In the genomic region with DNA sequence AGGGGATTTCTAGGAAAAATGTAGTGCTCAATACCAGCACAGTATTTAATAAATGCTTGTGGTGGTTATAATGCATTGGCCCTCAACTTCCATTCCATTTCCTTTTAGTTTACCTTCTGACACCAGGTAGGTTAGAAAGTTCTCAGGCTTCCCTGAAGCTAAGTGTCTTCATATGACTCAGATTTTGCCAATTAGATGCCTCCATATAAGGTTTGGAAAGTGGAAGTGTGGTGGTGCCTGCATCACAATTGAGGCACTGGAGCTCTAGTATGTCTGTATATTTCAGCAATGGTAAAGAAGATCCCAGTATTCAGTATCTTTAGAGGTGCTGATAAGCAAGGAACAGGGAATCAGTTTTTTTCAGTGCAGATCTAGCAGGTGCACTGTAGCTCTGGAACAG, we compare ENCODE assay signal across 16 cellular contexts. TPM values are rescaled to one million over a fixed set of nuclear protein-coding genes. Genes with fewer than 3 reads are reported as not detected.
DNase-seq lines count a peak whose midpoint lies in the region; ATAC-seq lines count a peak whose summit lies in the region.
"Had no signal": no experiment of that assay in that cellular context is flagged by ENCODE, and none has a peak within 500 bp of the region (broad histone marks: within the 10 kb centered on the region; RNA-seq: fewer than 3 reads in every experiment).

No MANE protein-coding gene starts in this region.

- peaks cover 38% of the 10 kb centered on the region for H3K36me3 Mint-ChIP-seq in activated CD4-positive, alpha-beta T cell treated with anti-CD3 and anti-CD28 coated beads for 36 hours (ENCODE audit: low read depth)
- H3K36me3 Mint-ChIP-seq in activated naive CD8-positive, alpha-beta T cell treated with anti-CD3 and anti-CD28 coated beads for 36 hours = peaks cover 27% of the 10 kb centered on the region
- H3K36me3 Mint-ChIP-seq in activated naive CD8-positive, alpha-beta T cell treated with anti-CD3 and anti-CD28 coated beads, Interleukin-2, amount 50 U/mL, for 24 hours (ENCODE audit: low read depth) = peaks cover 32% of the 10 kb centered on the region
- peaks cover 33% of the 10 kb centered on the region for H3K36me3 Mint-ChIP-seq in activated T-helper 1 cell treated with anti-CD3 and anti-CD28 coated beads, Interleukin-12 subunit alpha, Interleukin-12 subunit beta, Interleukin-2, Interleukin-4 antibody, amounts not matched to agents 30 ng/mL and 10 ng/mL and 1 ng/mL, durations not matched to agents 14 hours and 24 hours and 36 hours (ENCODE audit: low read depth)
- H3K36me3 Mint-ChIP-seq in central memory CD8-positive, alpha-beta T cell (ENCODE audit: insufficient read depth) = peaks cover 42% of the 10 kb centered on the region

- ATAC-seq in activated CD4-positive, alpha-beta T cell treated with anti-CD3 and anti-CD28 coated beads for 36 hours = peak; percentile 77
- no peak for ATAC-seq in activated naive CD8-positive, alpha-beta T cell treated with anti-CD3 and anti-CD28 coated beads, Interleukin-2, amount 50 U/mL, for 24 hours
- no peak for ATAC-seq in central memory CD8-positive, alpha-beta T cell (replicated peaks; ENCODE audit: extremely low read depth, poor library complexity, severe bottlenecking)
- ATAC-seq in HG03025 (IDR thresholded peaks at IDR 0.05; ENCODE audit: low FRiP score, unreplicated experiment) = no peak
- ATAC-seq: A549 had no signal

- H3K27me3 Mint-ChIP-seq in activated CD4-positive, alpha-beta T cell treated with anti-CD3 and anti-CD28 coated beads for 36 hours = no peaks in the 10 kb centered on the region
- no peaks in the 10 kb centered on the region for H3K27me3 Mint-ChIP-seq in activated naive CD8-positive, alpha-beta T cell treated with anti-CD3 and anti-CD28 coated beads for 36 hours
- H3K27me3 Mint-ChIP-seq in activated naive CD8-positive, alpha-beta T cell treated with anti-CD3 and anti-CD28 coated beads, Interleukin-2, amount 50 U/mL, for 24 hours = no peaks in the 10 kb centered on the region
- no peaks in the 10 kb centered on the region for H3K27me3 Mint-ChIP-seq in activated T-helper 1 cell treated with anti-CD3 and anti-CD28 coated beads, Interleukin-12 subunit alpha, Interleukin-12 subunit beta, Interleukin-2, Interleukin-4 antibody, amounts not matched to agents 30 ng/mL and 10 ng/mL and 1 ng/mL, durations not matched to agents 14 hours and 24 hours and 36 hours (ENCODE audit: insufficient read depth)
- no peaks in the 10 kb centered on the region for H3K27me3 Mint-ChIP-seq in central memory CD8-positive, alpha-beta T cell
- H3K27me3 Mint-ChIP-seq: CD4-positive, alpha-beta T cell had no signal

- H3K4me1 Mint-ChIP-seq in activated CD4-positive, alpha-beta T cell treated with anti-CD3 and anti-CD28 coated beads for 36 hours = peaks cover 26% of the 10 kb centered on the region
- peaks cover 24% of the 10 kb centered on the region for H3K4me1 Mint-ChIP-seq in activated naive CD8-positive, alpha-beta T cell treated with anti-CD3 and anti-CD28 coated beads for 36 hours
- peaks cover 18% of the 10 kb centered on the region for H3K4me1 Mint-ChIP-seq in activated naive CD8-positive, alpha-beta T cell treated with anti-CD3 and anti-CD28 coated beads, Interleukin-2, amount 50 U/mL, for 24 hours
- H3K4me1 Mint-ChIP-seq in activated T-helper 1 cell treated with anti-CD3 and anti-CD28 coated beads, Interleukin-12 subunit alpha, Interleukin-12 subunit beta, Interleukin-2, Interleukin-4 antibody, amounts not matched to agents 30 ng/mL and 10 ng/mL and 1 ng/mL, durations not matched to agents 14 hours and 24 hours and 36 hours (ENCODE audit: low read depth) = peaks cover 21% of the 10 kb centered on the region
- H3K4me1 Mint-ChIP-seq in central memory CD8-positive, alpha-beta T cell = peaks cover 24% of the 10 kb centered on the region

- H3K27ac Mint-ChIP-seq in activated CD4-positive, alpha-beta T cell treated with anti-CD3 and anti-CD28 coated beads for 36 hours = no peak overlapping the region
- peak overlapping the region; percentile 11 for H3K27ac Mint-ChIP-seq in activated naive CD8-positive, alpha-beta T cell treated with anti-CD3 and anti-CD28 coated beads for 36 hours
- H3K27ac Mint-ChIP-seq in activated naive CD8-positive, alpha-beta T cell treated with anti-CD3 and anti-CD28 coated beads, Interleukin-2, amount 50 U/mL, for 24 hours = no peak overlapping the region
- peak overlapping the region; percentile 24 for H3K27ac Mint-ChIP-seq in activated T-helper 1 cell treated with anti-CD3 and anti-CD28 coated beads, Interleukin-12 subunit alpha, Interleukin-12 subunit beta, Interleukin-2, Interleukin-4 antibody, amounts not matched to agents 30 ng/mL and 10 ng/mL and 1 ng/mL, durations not matched to agents 14 hours and 24 hours and 36 hours
- H3K27ac Mint-ChIP-seq in central memory CD8-positive, alpha-beta T cell (ENCODE audit: low read depth) = peak overlapping the region; percentile 58
- H3K27ac Mint-ChIP-seq: CD4-positive, alpha-beta T cell had no signal

- H3K4me3 Mint-ChIP-seq in activated CD4-positive, alpha-beta T cell treated with anti-CD3 and anti-CD28 coated beads for 36 hours = no peak overlapping the region
- no peak overlapping the region for H3K4me3 Mint-ChIP-seq in activated naive CD8-positive, alpha-beta T cell treated with anti-CD3 and anti-CD28 coated beads for 36 hours
- H3K4me3 Mint-ChIP-seq in activated naive CD8-positive, alpha-beta T cell treated with anti-CD3 and anti-CD28 coated beads, Interleukin-2, amount 50 U/mL, for 24 hours = no peak overlapping the region
- no peak overlapping the region for H3K4me3 Mint-ChIP-seq in activated T-helper 1 cell treated with anti-CD3 and anti-CD28 coated beads, Interleukin-12 subunit alpha, Interleukin-12 subunit beta, Interleukin-2, Interleukin-4 antibody, amounts not matched to agents 30 ng/mL and 10 ng/mL and 1 ng/mL, durations not matched to agents 14 hours and 24 hours and 36 hours
- no peak overlapping the region for H3K4me3 Mint-ChIP-seq in central memory CD8-positive, alpha-beta T cell
- H3K4me3 Mint-ChIP-seq: CD4-positive, alpha-beta T cell had no signal

- POLR2A ChIA-PET in activated CD4-positive, alpha-beta T cell treated with anti-CD3 and anti-CD28 coated beads for 36 hours (lab: Charles Lee) = interaction anchor here (0.6 kb wide), 1 partner anchor 362 kb away, joined by 3 read pairs; no protein-coding TSS in a partner anchor

- no peaks in the 10 kb centered on the region for H3K9me3 Mint-ChIP-seq in activated CD4-positive, alpha-beta T cell treated with anti-CD3 and anti-CD28 coated beads for 36 hours (ENCODE audit: low read depth)
- no peaks in the 10 kb centered on the region for H3K9me3 Mint-ChIP-seq in activated naive CD8-positive, alpha-beta T cell treated with anti-CD3 and anti-CD28 coated beads for 36 hours
- H3K9me3 Mint-ChIP-seq in activated naive CD8-positive, alpha-beta T cell treated with anti-CD3 and anti-CD28 coated beads, Interleukin-2, amount 50 U/mL, for 24 hours = no peaks in the 10 kb centered on the region
- no peaks in the 10 kb centered on the region for H3K9me3 Mint-ChIP-seq in activated T-helper 1 cell treated with anti-CD3 and anti-CD28 coated beads, Interleukin-12 subunit alpha, Interleukin-12 subunit beta, Interleukin-2, Interleukin-4 antibody, amounts not matched to agents 30 ng/mL and 10 ng/mL and 1 ng/mL, durations not matched to agents 14 hours and 24 hours and 36 hours
- H3K9me3 Mint-ChIP-seq in central memory CD8-positive, alpha-beta T cell = no peaks in the 10 kb centered on the region
- H3K9me3 Mint-ChIP-seq: CD4-positive, alpha-beta T cell had no signal

- CTCF ChIA-PET in activated CD4-positive, alpha-beta T cell treated with anti-CD3 and anti-CD28 coated beads for 36 hours (lab: Charles Lee) = no interaction called here

- no peak for DNase-seq in activated CD4-positive, alpha-beta T cell treated with anti-CD3 and anti-CD28 coated beads for 36 hours
- DNase-seq in activated CD4-positive, alpha-beta T cell treated with anti-CD3 and anti-CD28 coated beads, Interleukin-2, amount 50 U/mL, for 4 hours = no peak
- no peak for DNase-seq in activated naive CD8-positive, alpha-beta T cell treated with anti-CD3 and anti-CD28 coated beads for 36 hours
- no peak for DNase-seq in activated naive CD8-positive, alpha-beta T cell treated with anti-CD3 and anti-CD28 coated beads, Interleukin-2, amount 50 U/mL, for 24 hours
- DNase-seq in activated T-helper 1 cell treated with anti-CD3 and anti-CD28 coated beads, Interleukin-12 subunit alpha, Interleukin-12 subunit beta, Interleukin-2, Interleukin-4 antibody, amounts not matched to agents 30 ng/mL and 10 ng/mL and 1 ng/mL, durations not matched to agents 14 hours and 24 hours and 36 hours (ENCODE audit: low spot score) = no peak
- no peak for DNase-seq in central memory CD8-positive, alpha-beta T cell (ENCODE audit: low spot score in 2 of 2)
- no peak for DNase-seq in NK-92 (lab: John Stamatoyannopoulos, UW; ENCODE audit: unreplicated experiment)
- DNase-seq: AML-193; CD4-positive, alpha-beta T cell; DMS153; DMS79; GDM1; GOT3; H7 had no signal

- intact Hi-C loops in activated CD4-positive, alpha-beta T cell treated with anti-CD3 and anti-CD28 coated beads for 36 hours (cut with DNase I, micrococcal nuclease) = no loop called here
- intact Hi-C loops in activated T-helper 1 cell treated with anti-CD3 and anti-CD28 coated beads, Interleukin-12 subunit alpha, Interleukin-12 subunit beta, Interleukin-2, Interleukin-4 antibody, amounts not matched to agents 30 ng/mL and 10 ng/mL and 1 ng/mL, durations not matched to agents 14 hours and 24 hours and 36 hours (cut with micrococcal nuclease) = no loop called here

RNA-seq across cellular contexts. Expression of gene XRN1, which starts 18.3 kb away (rescaled TPM):
- total RNA-seq in activated CD4-positive, alpha-beta T cell treated with anti-CD3 and anti-CD28 coated beads for 36 hours = 100 to 1,000 TPM in 1 of 2 experiments, 10 to 100 TPM in 1; 54.2 to 117 TPM
- 10 to 100 TPM; 38.7 to 40.0 TPM for total RNA-seq in activated naive CD8-positive, alpha-beta T cell treated with anti-CD3 and anti-CD28 coated beads for 36 hours
- 48.0 and 52.7 TPM in 2 replicates for total RNA-seq in activated T-helper 1 cell treated with anti-CD3 and anti-CD28 coated beads, Interleukin-12 subunit alpha, Interleukin-12 subunit beta, Interleukin-2, Interleukin-4 antibody, amounts not matched to agents 30 ng/mL and 10 ng/mL and 1 ng/mL, durations not matched to agents 14 hours and 24 hours and 36 hours

Comparison
In these comparisons a context has a peak if more than half of its experiments do, and no peak if none do; other contexts are left out.
1. H3K27ac Mint-ChIP-seq: peak in activated naive CD8-positive, alpha-beta T cell treated with anti-CD3 and anti-CD28 coated beads for 36 hours (single experiment), activated T-helper 1 cell treated with anti-CD3 and anti-CD28 coated beads, Interleukin-12 subunit alpha, Interleukin-12 subunit beta, Interleukin-2, Interleukin-4 antibody, amounts not matched to agents 30 ng/mL and 10 ng/mL and 1 ng/mL, durations not matched to agents 14 hours and 24 hours and 36 hours (single experiment) and central memory CD8-positive, alpha-beta T cell (single experiment); none in activated CD4-positive, alpha-beta T cell treated with anti-CD3 and anti-CD28 coated beads for 36 hours (single experiment) and activated naive CD8-positive, alpha-beta T cell treated with anti-CD3 and anti-CD28 coated beads, Interleukin-2, amount 50 U/mL, for 24 hours (single experiment).